8 cellular contexts compared by ENCODE assay signal in genomic region chr5:134526483-134527155, GRCh38. TPM values are rescaled to one million over a fixed set of nuclear protein-coding genes. Genes with fewer than 3 reads are reported as not detected.
A peak's percentile ranks its signal among the peaks of the same experiment; 100 is the strongest.
DNase-seq lines count a peak whose midpoint lies in the region; ATAC-seq, FAIRE-seq and TF ChIP-seq lines count a peak whose summit lies in the region.

No MANE protein-coding gene starts in this region.

- H3K27me3 ChIP-seq in tibial nerve = no peaks in the 10 kb centered on the region

- no peaks in the 10 kb centered on the region for H3K9me3 ChIP-seq in tibial nerve

- TF ChIP-seq EP300 in tibial nerve (IDR thresholded peaks at IDR 0.05) = peak in 1 of 2 donors; percentile 22

- peaks cover 0 to 49% (median 33%) of the 10 kb centered on the region in 4 donors for H3K4me1 ChIP-seq in tibial nerve

- peak; percentile 12 to 23 for TF ChIP-seq POLR2A in tibial nerve (IDR thresholded peaks at IDR 0.05)

- H3K4me3 ChIP-seq in tibial nerve = peak overlapping the region; percentile 63 to 99 (median 91)

- 0 to 1% methylated on average over 30 to 44 of the region's 61 CpGs for WGBS in tibial nerve, 2 donors

- peak overlapping the region; percentile 98 to 100 (median 99) for H3K27ac ChIP-seq in tibial nerve

- H3K36me3 ChIP-seq in tibial nerve = no peaks in the 10 kb centered on the region

- peak in 12 of 14 donors; percentile 72 to 87 (median 82) for DNase-seq in C1 segment of cervical spinal cord (lab: John Stamatoyannopoulos, UW)
- DNase-seq in GM19239 (ENCODE audit: insufficient read length, low spot score) = no peak
- DNase-seq in RKO (ENCODE audit: low spot score) = peak; percentile 82
- DNase-seq in activated naive CD4-positive, alpha-beta T cell treated with Interleukin-2 at 50 U/mL for 16 hours = peak; percentile 78
- DNase-seq in head of caudate nucleus = peak; percentile 36 to 90 (median 80)
- peak; percentile 34 for DNase-seq in omental fat pad (ENCODE audit: low spot score)
- DNase-seq in tibial nerve (ENCODE audit: low spot score in 2 of 2) = peak; percentile 68 to 69

- intact Hi-C loops in head of caudate nucleus (cut with DNase I) = loop anchor here (2.0 to 10.0 kb wide), 3 partner anchors 51 to 348 kb away; partner anchors contain the start of genes TXNDC15 and UBE2B

- peak; percentile 20 for ATAC-seq in HG03520 (IDR thresholded peaks at IDR 0.05; ENCODE audit: unreplicated experiment)
- peak; percentile 19 for ATAC-seq in omental fat pad (ENCODE audit: low FRiP score)

- peak; percentile 71 for FAIRE-seq in GM19239 (lab: Jason Lieb, UNC)

- TF ChIP-seq CTCF in omental fat pad (IDR thresholded peaks at IDR 0.05) (no peak), tibial nerve (IDR thresholded peaks at IDR 0.05) (peak; percentile 47 to 72 (median 65))

RNA-seq across cellular contexts. Expression of gene JADE2, which starts 1.1 kb away (rescaled TPM):
- 10 to 100 TPM; 17.8 to 72.7 (median 33.8) TPM for total RNA-seq in omental fat pad
- 10 to 100 TPM; 58.8 to 90.6 (median 73.9) TPM for total RNA-seq in tibial nerve

Comparison
In these comparisons a context has a peak if more than half of its experiments do, and no peak if none do; other contexts are left out.
1. CTCF ChIP-seq: peak in tibial nerve (5 of 5); none in omental fat pad (0 of 3).